Comparison of ENCODE assay signal across 21 cellular contexts in genomic region chr4:52477191-52477590, GRCh38.
"Had no signal": no experiment of that assay in that cellular context is flagged by ENCODE, and none has a peak within 500 bp of the region (broad histone marks: within the 10 kb centered on the region; RNA-seq: fewer than 3 reads in every experiment).

No MANE protein-coding gene starts in this region.

- ATAC-seq: foreskin keratinocyte; gastroesophageal sphincter; left ventricle myocardium superior; lower lobe of right lung; natural killer cell; stimulated activated memory B cell treated with anti-CD40 and anti-IgM and Interleukin-4, amounts not matched to agents 10 μg/mL and 1 μg/mL and 100 μg/mL, for 72 hours; stimulated activated naive CD8-positive, alpha-beta T cell treated with anti-CD3 and anti-CD28 coated beads, Interleukin-15, Interleukin-2, amounts not matched to agents 100 U/mL and 50 U/mL, for 24 hours; upper lobe of right lung had no signal

- H3K4me1 ChIP-seq: esophagus muscularis mucosa, foreskin keratinocyte, lower lobe of right lung, parathyroid adenoma, right atrium auricular region, suprapubic skin, transverse colon, upper lobe of right lung, uterus had no signal

- H3K4me3 ChIP-seq: coronary artery, esophagus muscularis mucosa, gastroesophageal sphincter, heart right ventricle, lower lobe of right lung, right atrium auricular region, sigmoid colon, suprapubic skin, transverse colon, upper lobe of right lung, uterus had no signal

- H3K27me3 ChIP-seq: esophagus muscularis mucosa, foreskin keratinocyte, gastroesophageal sphincter, heart right ventricle, right atrium auricular region, sigmoid colon, suprapubic skin, transverse colon, upper lobe of right lung, uterus had no signal

- H3K9ac ChIP-seq: parathyroid adenoma had no signal

- H3K36me3 ChIP-seq: esophagus muscularis mucosa, gastroesophageal sphincter, heart right ventricle, lower lobe of right lung, right atrium auricular region, sigmoid colon, suprapubic skin, transverse colon, upper lobe of right lung, uterus had no signal

- H3K9me3 ChIP-seq: esophagus muscularis mucosa, gastroesophageal sphincter, heart right ventricle, lower lobe of right lung, right atrium auricular region, sigmoid colon, suprapubic skin, transverse colon, upper lobe of right lung, uterus had no signal

- DNase-seq: dermis blood vessel endothelial cell; effector memory CD4-positive, alpha-beta T cell; foreskin keratinocyte; heart right ventricle; islet precursor cell; left ventricle myocardium superior; lower lobe of right lung; natural killer cell; sigmoid colon; stimulated activated CD4-positive, alpha-beta T cell treated with anti-CD3 and anti-CD28 coated beads, Interleukin-4, amount 100 ng/mL, for 4 hours; stimulated activated naive CD8-positive, alpha-beta T cell treated with anti-CD3 and anti-CD28 coated beads, Interleukin-15, Interleukin-2, amounts not matched to agents 100 U/mL and 50 U/mL, for 24 hours; transverse colon; upper lobe of right lung; uterus had no signal
